In genomic region chr9:13915591-13916301, GRCh38 we compare ENCODE assay signal across 1 cellular context.
TF ChIP-seq lines count a peak whose summit lies in the region.

No MANE protein-coding gene starts in this region.

TF ChIP-seq in IMR-90, 13 proteins besides CTCF, POLR2A, EP300 and RAD21 (continued from another document):
- TF ChIP-seq, protein P1, sequence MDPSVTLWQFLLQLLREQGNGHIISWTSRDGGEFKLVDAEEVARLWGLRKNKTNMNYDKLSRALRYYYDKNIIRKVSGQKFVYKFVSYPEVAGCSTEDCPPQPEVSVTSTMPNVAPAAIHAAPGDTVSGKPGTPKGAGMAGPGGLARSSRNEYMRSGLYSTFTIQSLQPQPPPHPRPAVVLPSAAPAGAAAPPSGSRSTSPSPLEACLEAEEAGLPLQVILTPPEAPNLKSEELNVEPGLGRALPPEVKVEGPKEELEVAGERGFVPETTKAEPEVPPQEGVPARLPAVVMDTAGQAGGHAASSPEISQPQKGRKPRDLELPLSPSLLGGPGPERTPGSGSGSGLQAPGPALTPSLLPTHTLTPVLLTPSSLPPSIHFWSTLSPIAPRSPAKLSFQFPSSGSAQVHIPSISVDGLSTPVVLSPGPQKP (IDR thresholded peaks at IDR 0.05; ENCODE audit: borderline replicate concordance, low read depth, low read length) = no peak
- TF ChIP-seq CEBPB (IDR thresholded peaks at IDR 0.05; ENCODE audit: low read depth, low read length) = no peak
- no peak for TF ChIP-seq FOS (IDR thresholded peaks at IDR 0.05; ENCODE audit: low read depth, low read length)
- no peak for TF ChIP-seq MAFK (IDR thresholded peaks at IDR 0.05; ENCODE audit: low read depth, low read length)
- TF ChIP-seq BHLHE40 (IDR thresholded peaks at IDR 0.05; ENCODE audit: low read depth, low read length) = no peak
- no peak for TF ChIP-seq MAZ (IDR thresholded peaks at IDR 0.05; ENCODE audit: borderline replicate concordance, low read depth, low read length)
